Comparison of ENCODE assay signal across 8 cellular contexts in the genomic region with DNA sequence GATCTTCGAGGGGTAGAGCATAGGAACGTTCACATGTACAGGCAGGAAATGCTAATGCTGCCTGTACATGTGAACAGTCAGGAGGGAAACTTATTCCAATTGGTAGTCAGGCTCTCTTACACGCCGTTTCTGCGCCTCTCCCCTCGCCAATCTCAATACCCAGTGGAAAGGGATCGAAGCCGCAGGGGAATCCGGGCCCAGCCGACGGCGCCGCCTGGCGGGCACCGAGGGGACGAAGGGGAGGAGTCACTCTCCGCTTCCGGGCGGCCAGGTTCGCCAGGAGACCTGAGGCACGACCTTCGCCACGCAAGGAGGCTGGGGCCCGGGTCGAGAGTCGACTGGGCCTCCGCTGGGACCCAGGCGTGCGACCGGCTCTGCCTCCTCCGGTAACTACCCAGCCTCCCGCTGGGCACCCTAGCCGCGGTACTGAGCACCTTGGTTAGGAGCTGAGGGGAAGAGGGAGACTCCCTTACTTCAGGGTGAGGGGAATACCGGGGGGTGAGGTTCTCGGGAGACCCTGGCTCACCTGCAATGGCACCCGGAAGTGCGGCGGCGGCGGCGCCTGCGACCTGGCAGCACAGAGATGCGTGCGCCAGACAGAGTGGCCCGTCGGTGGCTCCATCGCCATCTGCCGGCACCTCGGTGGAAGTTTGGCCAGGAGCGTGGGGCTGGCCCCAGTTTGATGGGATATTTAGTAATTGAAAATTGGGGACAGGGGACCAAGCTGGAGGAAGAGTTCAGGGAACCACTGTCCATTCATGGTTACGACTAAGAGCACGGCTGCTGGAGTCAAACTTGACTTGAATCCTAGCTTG. TPM values are rescaled to one million over a fixed set of nuclear protein-coding genes. Genes with fewer than 3 reads are reported as not detected.
DNase-seq lines count a peak whose midpoint lies in the region; ATAC-seq and TF ChIP-seq lines count a peak whose summit lies in the region.

A gene (minus strand): TSS at position 557 of the 815 bp plus-strand sequence. CDS start 1,026 bp downstream, outside the sequence.

- DNase-seq in AG04450 (ENCODE audit: low read depth, low spot score) (no peak), NCI-H2196 treated with DMSO at 0.1 percent for 48 hours (lab: John Stamatoyannopoulos, UW; ENCODE audit: unreplicated experiment) (peak; percentile 85), activated B cell treated with CpG ODN at 0.5 μM for 24 hours (peak; percentile 81), caudate nucleus (lab: John Stamatoyannopoulos, UW) (peak in 59 of 61 donors; percentile 31 to 92 (median 80)), iris pigment epithelial cell (ENCODE audit: low read depth) (peak; percentile 79)
- peak; percentile 83 to 86 (median 86) for DNase-seq in stimulated activated CD4-positive, alpha-beta T cell treated with anti-CD3 and anti-CD28 coated beads, Interleukin-12 subunit alpha, Interleukin-12 subunit beta, amount 100 ng/mL, for 48 hours (ENCODE audit: low read depth in 2 of 3, low spot score in 1 of 3)

- H3K4me3 ChIP-seq in AG04450 (ENCODE audit: low read depth, low read length), result peak within 1 kb of the TSS; percentile 93

- intact Hi-C loops in activated B cell treated with CpG ODN at 0.5 μM for 24 hours (cut with micrococcal nuclease), result loop anchor here (1.0 to 5.0 kb wide), 8 partner anchors 16 to 394 kb away; a partner anchor contains a TSS

- peak; percentile 84 for ATAC-seq in GM18868 (IDR thresholded peaks at IDR 0.05; ENCODE audit: unreplicated experiment)
- ATAC-seq in HG03103 (IDR thresholded peaks at IDR 0.05; ENCODE audit: low read depth, unreplicated experiment), result peak; percentile 83
- peak; percentile 92 for ATAC-seq in activated B cell treated with CpG ODN at 0.5 μM for 24 hours (ENCODE audit: low read depth)

- no peaks in the 10 kb centered on the region for H3K27me3 Mint-ChIP-seq in activated B cell treated with CpG ODN at 0.5 μM for 24 hours

- no peaks in the 10 kb centered on the region; the same call in 1 of the 2 replicates for H3K9me3 ChIP-seq in AG04450 (ENCODE audit: control insufficient read depth, insufficient read depth, low read length)

- H3K27me3 ChIP-seq in AG04450 (ENCODE audit: control insufficient read depth, insufficient read depth, low read length), result no peaks in the 10 kb centered on the region

- TF ChIP-seq CTCF in AG04450 (IDR thresholded peaks at IDR 0.05; ENCODE audit: low read depth, low read length) (peak; percentile 88), activated B cell treated with CpG ODN at 0.5 μM for 24 hours (IDR thresholded peaks at IDR 0.05) (peak; percentile 60)

- CTCF ChIA-PET in AG04450 (lab: Charles Lee), result interaction anchor here (0.6 to 4.2 kb wide), 31 partner anchors 9 to 457 kb away, joined by 3 to 115 read pairs (median 4); a partner anchor contains a TSS
- CTCF ChIA-PET in activated B cell treated with CpG ODN at 0.5 μM for 24 hours (lab: Charles Lee), result interaction anchor here (0.6 to 6.4 kb wide), 11 partner anchors 9 to 200 kb away, joined by 3 to 45 read pairs (median 5); a partner anchor contains a TSS

- H3K36me3 Mint-ChIP-seq in activated B cell treated with CpG ODN at 0.5 μM for 24 hours (ENCODE audit: low read depth), result peaks cover 61% of the 10 kb centered on the region

- POLR2A ChIA-PET in AG04450 (lab: Yijun Ruan, JAX) (interaction anchor here (0.5 to 1.1 kb wide), 2 partner anchors 24 to 437 kb away, joined by 3 to 6 read pairs; no protein-coding TSS in a partner anchor), activated B cell treated with CpG ODN at 0.5 μM for 24 hours (lab: Charles Lee) (interaction anchor here (0.7 to 4.1 kb wide), 6 partner anchors 9 to 197 kb away, joined by 4 to 34 read pairs (median 9); a partner anchor contains a TSS)

- H3K9me3 Mint-ChIP-seq in activated B cell treated with CpG ODN at 0.5 μM for 24 hours, result no peaks in the 10 kb centered on the region

- peak within 1 kb of the TSS; percentile 93 for H3K27ac Mint-ChIP-seq in activated B cell treated with CpG ODN at 0.5 μM for 24 hours

- H3K27ac ChIP-seq in AG04450 (ENCODE audit: low read depth, low read length) (peak within 1 kb of the TSS; percentile 76), caudate nucleus (ENCODE audit: low read depth, low read length) (peak within 1 kb of the TSS; percentile 94)

- H3K4me1 Mint-ChIP-seq in activated B cell treated with CpG ODN at 0.5 μM for 24 hours, result peaks cover 30% of the 10 kb centered on the region

- peak within 1 kb of the TSS; percentile 87 for H3K4me3 Mint-ChIP-seq in activated B cell treated with CpG ODN at 0.5 μM for 24 hours

RNA-seq across cellular contexts. Expression of the gene that starts here (rescaled TPM):
- 14.1 and 14.3 TPM in 2 replicates for polyA plus RNA-seq in AG04450 (2011; rRNA removed)
- polyA minus RNA-seq in AG04450 (2011; rRNA and poly(A)+ RNA removed), result 17.5 and 18.8 TPM in 2 replicates
- total RNA-seq in activated B cell treated with CpG ODN at 0.5 μM for 24 hours, result 30.4 and 34.1 TPM in 2 replicates
